1 cellular context compared by ENCODE assay signal in genomic region chr20:50404419-50405234, GRCh38.
TF ChIP-seq lines count a peak whose summit lies in the region.

No MANE protein-coding gene starts in this region.

TF ChIP-seq in GM12878, 131 proteins besides CTCF, POLR2A, EP300 and RAD21 (continued from another document):
- no peak for TF ChIP-seq CEBPZ (IDR thresholded peaks at IDR 0.05; ENCODE audit: low read depth, low read length)
- no peak for TF ChIP-seq CREB1 (IDR thresholded peaks at IDR 0.05; ENCODE audit: low read depth)
- no peak for TF ChIP-seq MYC (IDR thresholded peaks at IDR 0.05; ENCODE audit: insufficient read depth, insufficient read length, insufficient replicate concordance, low read length, severe bottlenecking)
- TF ChIP-seq STAT1 (conservative IDR thresholded peaks at IDR 0.05) = no peak
